21 cellular contexts compared by ENCODE assay signal in the genomic region with DNA sequence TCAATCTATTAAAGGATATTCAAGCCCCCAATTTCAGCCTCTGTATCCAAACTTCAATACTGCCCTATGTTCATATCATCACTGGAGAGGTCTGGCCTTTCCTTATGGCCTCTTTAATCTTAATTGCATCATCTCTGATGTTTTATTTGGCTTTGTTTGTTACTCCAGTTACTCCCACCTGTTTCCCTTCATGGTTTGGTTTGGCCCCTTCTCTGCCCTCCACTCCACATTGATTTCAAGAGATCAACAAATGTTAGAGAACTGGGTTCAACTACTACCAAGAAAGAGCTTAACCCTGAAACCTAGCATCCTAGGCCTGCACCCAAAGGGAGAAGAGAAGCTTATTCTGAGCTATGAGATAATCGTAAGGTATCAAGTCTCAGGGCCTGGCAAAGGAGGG.
A peak's percentile ranks its signal among the peaks of the same experiment; 100 is the strongest.
DNase-seq lines count a peak whose midpoint lies in the region; ATAC-seq, FAIRE-seq and TF ChIP-seq lines count a peak whose summit lies in the region.
"Had no signal": no experiment of that assay in that cellular context is flagged by ENCODE, and none has a peak within 500 bp of the region (broad histone marks: within the 10 kb centered on the region; RNA-seq: fewer than 3 reads in every experiment).

No MANE protein-coding gene starts in this region.

- H3K4me3 Mint-ChIP-seq in stimulated activated effector memory CD8-positive, alpha-beta T cell treated with anti-CD3 and anti-CD28 coated beads, Interleukin-12 subunit alpha, Interleukin-12 subunit beta, amount 100 ng/mL, for 72 hours: no peak overlapping the region
- H3K4me3 Mint-ChIP-seq: CD4-positive, alpha-beta memory T cell had no signal

- no peaks in the 10 kb centered on the region for H3K9me3 Mint-ChIP-seq in stimulated activated effector memory CD8-positive, alpha-beta T cell treated with anti-CD3 and anti-CD28 coated beads, Interleukin-12 subunit alpha, Interleukin-12 subunit beta, amount 100 ng/mL, for 72 hours
- H3K9me3 Mint-ChIP-seq: CD4-positive, alpha-beta memory T cell had no signal

- ATAC-seq in IMR-90 (ENCODE audit: low read depth) (peak; percentile 17; the same call in 1 of the 2 replicates), right cardiac atrium (peak; percentile 17 to 66), body of pancreas (no peak)
- peak; percentile 16 for ATAC-seq in stimulated activated effector memory CD8-positive, alpha-beta T cell treated with anti-CD3 and anti-CD28 coated beads, Interleukin-12 subunit alpha, Interleukin-12 subunit beta, amount 100 ng/mL, for 72 hours
- ATAC-seq: GM12878, mucosa of descending colon had no signal

- TF ChIP-seq RAD21 in IMR-90 (IDR thresholded peaks at IDR 0.05; ENCODE audit: low read length): no peak

- H4K5ac ChIP-seq in IMR-90 (ENCODE audit: low read depth, low read length): no peak overlapping the region

- H2BK120ac ChIP-seq in IMR-90 (ENCODE audit: low read depth, low read length): peak overlapping the region; percentile 25

- TF ChIP-seq POLR2A in IMR-90 (IDR thresholded peaks at IDR 0.05; ENCODE audit: low read depth, low read length) (no peak), endothelial cell of umbilical vein (IDR thresholded peaks at IDR 0.05; ENCODE audit: low read depth, low read length) (no peak), body of pancreas (IDR thresholded peaks at IDR 0.05) (no peak)

- no peaks in the 10 kb centered on the region for H3K79me2 ChIP-seq in endothelial cell of umbilical vein (ENCODE audit: control insufficient read depth, insufficient read depth, low read length)

- no peak for FAIRE-seq in endothelial cell of umbilical vein (lab: Jason Lieb, UNC)
- FAIRE-seq: bronchial epithelial cell, GM12878 had no signal

- peaks cover 5% of the 10 kb centered on the region; the same call in 1 of the 2 replicates for H3K4me1 ChIP-seq in IMR-90 (ENCODE audit: control insufficient read depth, insufficient read depth, low read length)
- H3K4me1 ChIP-seq in endothelial cell of umbilical vein (ENCODE audit: control insufficient read depth, extremely low read depth, insufficient read depth, low read length): peaks cover 7% of the 10 kb centered on the region
- H3K4me1 ChIP-seq in right cardiac atrium (ENCODE audit: control insufficient read depth, insufficient read depth, low read length): peaks cover 3% of the 10 kb centered on the region
- no peaks in the 10 kb centered on the region for H3K4me1 ChIP-seq in body of pancreas
- H3K4me1 ChIP-seq: left lung had no signal

- peak overlapping the region; percentile 20; the same call in 1 of the 2 replicates for H3K23ac ChIP-seq in IMR-90 (ENCODE audit: low read depth, low read length)

- H3K27ac ChIP-seq in IMR-90 (ENCODE audit: insufficient read depth, low read length): peak overlapping the region; percentile 10; the same call in 1 of the 2 replicates
- H3K27ac ChIP-seq in endothelial cell of umbilical vein (ENCODE audit: insufficient read depth, low read depth, low read length): no peak overlapping the region
- H3K27ac ChIP-seq in right cardiac atrium (ENCODE audit: low read length): peak overlapping the region; percentile 66
- no peak overlapping the region for H3K27ac ChIP-seq in body of pancreas
- H3K27ac ChIP-seq: neutrophil had no signal

- H4K91ac ChIP-seq in IMR-90 (ENCODE audit: insufficient read depth, low read depth, low read length): peak overlapping the region; percentile 9; the same call in 1 of the 2 replicates

- no peaks in the 10 kb centered on the region for H3K4me1 Mint-ChIP-seq in stimulated activated effector memory CD8-positive, alpha-beta T cell treated with anti-CD3 and anti-CD28 coated beads, Interleukin-12 subunit alpha, Interleukin-12 subunit beta, amount 100 ng/mL, for 72 hours

- peak overlapping the region; percentile 26; the same call in 1 of the 2 replicates for H3K18ac ChIP-seq in IMR-90 (ENCODE audit: low read depth, low read length)

- no peak overlapping the region for H2AK9ac ChIP-seq in IMR-90 (replicated peaks; ENCODE audit: low read depth, low read length, poor library complexity)

- peak overlapping the region; percentile 24 for H3K4ac ChIP-seq in IMR-90 (ENCODE audit: low read depth, low read length)

- no peak overlapping the region for H3K27ac Mint-ChIP-seq in stimulated activated effector memory CD8-positive, alpha-beta T cell treated with anti-CD3 and anti-CD28 coated beads, Interleukin-12 subunit alpha, Interleukin-12 subunit beta, amount 100 ng/mL, for 72 hours
- H3K27ac Mint-ChIP-seq: CD4-positive, alpha-beta memory T cell had no signal

- no peak overlapping the region for H3K4me2 ChIP-seq in IMR-90 (ENCODE audit: low read depth, low read length)
- H3K4me2 ChIP-seq in endothelial cell of umbilical vein (ENCODE audit: insufficient read depth, low read length): no peak overlapping the region

- H2BK5ac ChIP-seq in IMR-90 (ENCODE audit: low read depth, low read length, poor library complexity, severe bottlenecking): no peak overlapping the region

- 0 out of 2 replicates have a peak overlapping the region, but pooled peaks have one; percentile 28 for H3K14ac ChIP-seq in IMR-90 (replicated peaks; ENCODE audit: low read depth, low read length)

- intact Hi-C loops in IMR-90 (cut with micrococcal nuclease): no loop called here
- intact Hi-C loops in endothelial cell of umbilical vein (cut with micrococcal nuclease): loop anchor here (1.0 kb wide), 1 partner anchor 30 kb away; no protein-coding TSS in a partner anchor
- intact Hi-C loops in right cardiac atrium (cut with DNase I): no loop called here
- intact Hi-C loops in body of pancreas (cut with DNase I): no loop called here

- no peak overlapping the region for H3K56ac ChIP-seq in IMR-90 (ENCODE audit: extremely low read depth, insufficient read depth, low read length)

- H4K20me1 ChIP-seq in IMR-90 (ENCODE audit: insufficient read depth, low read length) (no peaks in the 10 kb centered on the region), endothelial cell of umbilical vein (replicated peaks; ENCODE audit: control insufficient read depth, extremely low read depth, insufficient read depth, low read length) (no peaks in the 10 kb centered on the region)

- no peaks in the 10 kb centered on the region for H3K79me1 ChIP-seq in IMR-90 (ENCODE audit: low read depth in 1 of 2, low read length in 2 of 2)

- H3K36me3 Mint-ChIP-seq in stimulated activated effector memory CD8-positive, alpha-beta T cell treated with anti-CD3 and anti-CD28 coated beads, Interleukin-12 subunit alpha, Interleukin-12 subunit beta, amount 100 ng/mL, for 72 hours: no peaks in the 10 kb centered on the region
- H3K36me3 Mint-ChIP-seq: CD4-positive, alpha-beta memory T cell had no signal

- H3K4me3 ChIP-seq in IMR-90 (ENCODE audit: insufficient read depth, low read depth, low read length) (no peak overlapping the region), endothelial cell of umbilical vein (replicated peaks in 1 of 3; ENCODE audit: insufficient read depth in 1 of 3, low read depth in 1 of 3, low read length in 3 of 3) (no peak overlapping the region), right cardiac atrium (ENCODE audit: low read length) (no peak overlapping the region), body of pancreas (no peak overlapping the region)
- H3K4me3 ChIP-seq: GM12878, left lung, mucosa of descending colon had no signal

- BruUV-seq in IMR-90 (replicated peaks; lab: Mats Ljungman, UMichigan) (no TSS peak), endothelial cell of umbilical vein (replicated peaks; lab: Mats Ljungman, UMichigan) (no TSS peak)

- POLR2A ChIA-PET in IMR-90 (lab: Charles Lee; ENCODE audit: unreplicated experiment) (no interaction called here), endothelial cell of umbilical vein (lab: Charles Lee) (no interaction called here)

- H3K27me3 ChIP-seq in IMR-90 (ENCODE audit: control insufficient read depth, insufficient read depth, low read length) (no peaks in the 10 kb centered on the region), endothelial cell of umbilical vein (ENCODE audit: control insufficient read depth in 2 of 2, insufficient read depth in 2 of 2, low read length in 2 of 2) (no peaks in the 10 kb centered on the region), right cardiac atrium (ENCODE audit: control insufficient read depth, insufficient read depth) (no peaks in the 10 kb centered on the region), body of pancreas (no peaks in the 10 kb centered on the region)
- H3K27me3 ChIP-seq: left lung, neutrophil had no signal

- 100% methylated on average over 1 of the region's 1 CpG; no CpG with 5 or more reads in 1 of the 2 experiments for WGBS in IMR-90 (ENCODE audit: extremely low coverage in 2 of 2, insufficient read length in 1 of 2), 2 experiments
- WGBS in right cardiac atrium: 74% methylated on average over 1 of the region's 1 CpG
- 62% methylated on average over 1 of the region's 1 CpG for WGBS in body of pancreas, 2 donors

- peak overlapping the region; percentile 68 for H2BK20ac ChIP-seq in IMR-90 (ENCODE audit: low read depth, low read length)

- H3K36me3 ChIP-seq in IMR-90 (ENCODE audit: control insufficient read depth, insufficient read depth, low read length): no peaks in the 10 kb centered on the region
- no peaks in the 10 kb centered on the region for H3K36me3 ChIP-seq in endothelial cell of umbilical vein (ENCODE audit: control insufficient read depth in 2 of 2, extremely low read depth in 1 of 2, insufficient read depth in 2 of 2, low read length in 2 of 2)
- no peaks in the 10 kb centered on the region for H3K36me3 ChIP-seq in body of pancreas (replicated peaks in 1 of 2; ENCODE audit: insufficient read depth in 1 of 2, low read depth in 2 of 2)
- H3K36me3 ChIP-seq: left lung, neutrophil had no signal

- dilution Hi-C loops in IMR-90 (cut with HindIII; ENCODE audit: low sequenced_read_pairs, unreplicated experiment) (no loop called here), endothelial cell of umbilical vein (cut with MboI; ENCODE audit: extremely low pct_ligation_motif_present, low sequenced_read_pairs) (no loop called here)

- H3K9ac ChIP-seq in IMR-90 (ENCODE audit: low read depth, low read length): no peak overlapping the region
- no peak overlapping the region for H3K9ac ChIP-seq in endothelial cell of umbilical vein (replicated peaks; ENCODE audit: extremely low read depth, insufficient read depth, low read length)

- H2AK5ac ChIP-seq in IMR-90 (ENCODE audit: low read depth, low read length): 0 out of 2 replicates have a peak overlapping the region, but pooled peaks have one; percentile 10

- TF ChIP-seq CTCF in IMR-90 (conservative IDR thresholded peaks at IDR 0.05; ENCODE audit: low read depth, low read length): no peak
- TF ChIP-seq CTCF in endothelial cell of umbilical vein (IDR thresholded peaks at IDR 0.05; ENCODE audit: extremely low read depth in 1 of 2, insufficient read depth in 1 of 2, low read depth in 1 of 2, low read length in 2 of 2): no peak
- TF ChIP-seq CTCF in body of pancreas (IDR thresholded peaks at IDR 0.05): no peak

- H3K9me1 ChIP-seq in IMR-90 (ENCODE audit: insufficient read depth, low read length): peaks cover 5% of the 10 kb centered on the region
- H3K9me1 ChIP-seq in endothelial cell of umbilical vein (replicated peaks; ENCODE audit: control insufficient read depth, extremely low read depth, insufficient read depth, low read length): no peaks in the 10 kb centered on the region

- H4K8ac ChIP-seq in IMR-90 (ENCODE audit: low read depth in 2 of 2, low read length in 2 of 2): peak overlapping the region in 1 of 2 experiments; percentile 22; a peak in 1 of 4 replicates

- DNase-seq in IMR-90 (no peak), endothelial cell of umbilical vein (ENCODE audit: low read depth, low spot score) (peak; percentile 43), right cardiac atrium (no peak), body of pancreas (no peak), DMS 273 (lab: John Stamatoyannopoulos, UW; ENCODE audit: unreplicated experiment) (no peak)
- no peak for DNase-seq in stimulated activated effector memory CD8-positive, alpha-beta T cell treated with anti-CD3 and anti-CD28 coated beads, Interleukin-12 subunit alpha, Interleukin-12 subunit beta, amount 100 ng/mL, for 72 hours (ENCODE audit: low spot score in 2 of 2)
- DNase-seq in stimulated activated CD4-positive, alpha-beta T cell treated with anti-CD3 and anti-CD28 coated beads, Interleukin-2, amount 100 ng/mL, for 48 hours: no peak
- DNase-seq in activated T-cell treated with anti-CD3 and anti-CD28 coated beads, Interleukin-2, amount 50 U/mL, for 1 hour: no peak
- DNase-seq: activated CD8-positive, alpha-beta memory T cell treated with anti-CD3 and anti-CD28 coated beads, Interleukin-2, amount 50 U/mL, for 4 hours; activated effector memory CD4-positive, alpha-beta T cell treated with Interleukin-2 at 50 U/mL for 16 hours; CD4-positive, alpha-beta memory T cell; KBM-7; left lung; mucosa of descending colon; NCI-H1694; NCI-H748 treated with DMSO at 0.1 percent for 48 hours; OCI-M1; stimulated activated CD4-positive, alpha-beta T cell treated with anti-CD3 and anti-CD28 coated beads, Interleukin-15, amount 100 ng/mL, for 24 hours had no signal

- CTCF ChIA-PET in IMR-90 (lab: Yijun Ruan, JAX) (interaction anchor here (0.6 to 1.3 kb wide), 2 partner anchors 11 to 28 kb away, joined by 3 to 4 read pairs; no protein-coding TSS in a partner anchor), endothelial cell of umbilical vein (lab: Charles Lee) (interaction anchor here (0.9 to 1.4 kb wide), 5 partner anchors 8 to 29 kb away, joined by 3 to 5 read pairs (median 4); no protein-coding TSS in a partner anchor)

- H3K9me3 ChIP-seq in IMR-90 (ENCODE audit: control insufficient read depth, insufficient read depth, low read length) (no peaks in the 10 kb centered on the region), endothelial cell of umbilical vein (replicated peaks; ENCODE audit: control insufficient read depth, insufficient read depth, low read length) (no peaks in the 10 kb centered on the region), right cardiac atrium (ENCODE audit: control insufficient read depth, low read length) (no peaks in the 10 kb centered on the region), body of pancreas (no peaks in the 10 kb centered on the region)
- H3K9me3 ChIP-seq: left lung, mucosa of descending colon, neutrophil had no signal

- in situ Hi-C loops in IMR-90 (cut with MboI; ENCODE audit: low sequenced_read_pairs): no loop called here

- no peak overlapping the region for H2BK15ac ChIP-seq in IMR-90 (ENCODE audit: low read depth, low read length)

- H2AFZ ChIP-seq in IMR-90 (replicated peaks; ENCODE audit: low read length, poor library complexity): no peak overlapping the region
- no peak overlapping the region for H2AFZ ChIP-seq in endothelial cell of umbilical vein (ENCODE audit: low read depth, low read length)

Comparison
In these comparisons a context has a peak if more than half of its experiments do, and no peak if none do; other contexts are left out.
1. H3K27ac ChIP-seq: peak in IMR-90 (single experiment) and right cardiac atrium (single experiment); none in endothelial cell of umbilical vein (single experiment) and body of pancreas (0 of 4).